15 cellular contexts compared by ENCODE assay signal in genomic region chr18:3046216-3046808, GRCh38. TPM values are rescaled to one million over a fixed set of nuclear protein-coding genes. Genes with fewer than 3 reads are reported as not detected.
DNase-seq lines count a peak whose midpoint lies in the region; ATAC-seq and TF ChIP-seq lines count a peak whose summit lies in the region.
"Had no signal": no experiment of that assay in that cellular context is flagged by ENCODE, and none has a peak within 500 bp of the region (broad histone marks: within the 10 kb centered on the region; RNA-seq: fewer than 3 reads in every experiment).

No MANE protein-coding gene starts in this region.

- no peaks in the 10 kb centered on the region for H3K9me3 Mint-ChIP-seq in activated CD8-positive, alpha-beta memory T cell treated with anti-CD3 and anti-CD28 coated beads, Interleukin-2, amount 10 ng/mL, durations not matched to agents 7 days and 5 days (ENCODE audit: low read depth)
- no peaks in the 10 kb centered on the region for H3K9me3 Mint-ChIP-seq in progenitor cell of endocrine pancreas (ENCODE audit: low read depth)
- H3K9me3 Mint-ChIP-seq: type B pancreatic cell had no signal

- TF ChIP-seq CTCF in progenitor cell of endocrine pancreas (IDR thresholded peaks at IDR 0.05; ENCODE audit: unreplicated experiment) = no peak

- peak; percentile 48 for DNase-seq in activated CD8-positive, alpha-beta memory T cell treated with anti-CD3 and anti-CD28 coated beads, Interleukin-2, amount 10 ng/mL, durations not matched to agents 7 days and 5 days
- no peak for DNase-seq in activated CD8-positive, alpha-beta memory T cell treated with anti-CD3 and anti-CD28 coated beads, Interleukin-2, amount 50 U/mL, for 4 hours
- DNase-seq in activated T-cell treated with anti-CD3 and anti-CD28 coated beads, Interleukin-2, amount 50 U/mL, for 48 hours = peak; percentile 49 to 53
- DNase-seq in progenitor cell of endocrine pancreas (ENCODE audit: low spot score, unreplicated experiment) = no peak
- no peak for DNase-seq in NCI-H1694 (lab: John Stamatoyannopoulos, UW)
- DNase-seq: activated effector memory CD4-positive, alpha-beta T cell treated with anti-CD3 and anti-CD28 coated beads, Interleukin-2, amount 50 U/mL, for 16 hours; left lung; MV-4-11; nucleus accumbens; Peyer's patch; small intestine had no signal

- H3K27me3 Mint-ChIP-seq in activated CD8-positive, alpha-beta memory T cell treated with anti-CD3 and anti-CD28 coated beads, Interleukin-2, amount 10 ng/mL, durations not matched to agents 7 days and 5 days = no peaks in the 10 kb centered on the region
- no peaks in the 10 kb centered on the region for H3K27me3 Mint-ChIP-seq in progenitor cell of endocrine pancreas

- peak overlapping the region; percentile 77 for H3K27ac Mint-ChIP-seq in activated CD8-positive, alpha-beta memory T cell treated with anti-CD3 and anti-CD28 coated beads, Interleukin-2, amount 10 ng/mL, durations not matched to agents 7 days and 5 days
- peak overlapping the region; percentile 43 for H3K27ac Mint-ChIP-seq in progenitor cell of endocrine pancreas

- H3K4me3 Mint-ChIP-seq in activated CD8-positive, alpha-beta memory T cell treated with anti-CD3 and anti-CD28 coated beads, Interleukin-2, amount 10 ng/mL, durations not matched to agents 7 days and 5 days = no peak overlapping the region
- H3K4me3 Mint-ChIP-seq in progenitor cell of endocrine pancreas (ENCODE audit: low read depth) = no peak overlapping the region

- H3K36me3 Mint-ChIP-seq in activated CD8-positive, alpha-beta memory T cell treated with anti-CD3 and anti-CD28 coated beads, Interleukin-2, amount 10 ng/mL, durations not matched to agents 7 days and 5 days = no peaks in the 10 kb centered on the region
- no peaks in the 10 kb centered on the region for H3K36me3 Mint-ChIP-seq in progenitor cell of endocrine pancreas (ENCODE audit: insufficient read depth)
- H3K36me3 Mint-ChIP-seq: type B pancreatic cell had no signal

- ATAC-seq in activated CD8-positive, alpha-beta memory T cell treated with anti-CD3 and anti-CD28 coated beads, Interleukin-2, amount 10 ng/mL, durations not matched to agents 7 days and 5 days = peak; percentile 95
- ATAC-seq in GM21576 (IDR thresholded peaks at IDR 0.05; ENCODE audit: unreplicated experiment) = peak; percentile 75
- no peak for ATAC-seq in GM21381 (IDR thresholded peaks at IDR 0.05; ENCODE audit: unreplicated experiment)
- ATAC-seq in GM21723 (IDR thresholded peaks at IDR 0.05; ENCODE audit: unreplicated experiment) = no peak

- CTCF ChIA-PET in activated CD8-positive, alpha-beta memory T cell treated with anti-CD3 and anti-CD28 coated beads, Interleukin-2, amount 10 ng/mL, durations not matched to agents 7 days and 5 days (lab: Charles Lee) = interaction anchor here (0.7 to 2.4 kb wide), 5 partner anchors 9 to 52 kb away, joined by 3 to 6 read pairs (median 4); no protein-coding TSS in a partner anchor

- peaks cover 21% of the 10 kb centered on the region for H3K4me1 Mint-ChIP-seq in activated CD8-positive, alpha-beta memory T cell treated with anti-CD3 and anti-CD28 coated beads, Interleukin-2, amount 10 ng/mL, durations not matched to agents 7 days and 5 days
- H3K4me1 Mint-ChIP-seq in progenitor cell of endocrine pancreas (ENCODE audit: low read depth) = peaks cover 28% of the 10 kb centered on the region

RNA-seq across cellular contexts. Expression of gene LPIN2, which starts 33.4 kb away (rescaled TPM):
- total RNA-seq in activated CD8-positive, alpha-beta memory T cell treated with anti-CD3 and anti-CD28 coated beads, Interleukin-2, amount 10 ng/mL, durations not matched to agents 7 days and 5 days = 10 to 100 TPM; 77.6 to 78.4 TPM
- 22.8 and 25.9 TPM in 2 replicates for total RNA-seq in progenitor cell of endocrine pancreas

Comparison
In these comparisons a context has a peak if more than half of its experiments do, and no peak if none do; other contexts are left out.
1. DNase-seq: peak in activated CD8-positive, alpha-beta memory T cell treated with anti-CD3 and anti-CD28 coated beads, Interleukin-2, amount 10 ng/mL, durations not matched to agents 7 days and 5 days (single experiment) and activated T-cell treated with anti-CD3 and anti-CD28 coated beads, Interleukin-2, amount 50 U/mL, for 48 hours (2 of 2); none in activated CD8-positive, alpha-beta memory T cell treated with anti-CD3 and anti-CD28 coated beads, Interleukin-2, amount 50 U/mL, for 4 hours (single experiment), progenitor cell of endocrine pancreas (single experiment) and NCI-H1694 (single experiment).
2. ATAC-seq: peak in activated CD8-positive, alpha-beta memory T cell treated with anti-CD3 and anti-CD28 coated beads, Interleukin-2, amount 10 ng/mL, durations not matched to agents 7 days and 5 days (single experiment) and GM21576 (single experiment); none in GM21381 (single experiment) and GM21723 (single experiment).